Comparison of ENCODE assay signal across 1 cellular context in genomic region chrX:132483523-132483922, GRCh38.
TF ChIP-seq lines count a peak whose summit lies in the region.

No MANE protein-coding gene starts in this region.

TF ChIP-seq in HepG2, 621 proteins besides CTCF, POLR2A, EP300 and RAD21 (continued from another document and continues in another):
- TF ChIP-seq TEAD2 (CRISPR knock-in tag; IDR thresholded peaks at IDR 0.05), result no peak
- TF ChIP-seq ZNF597 (CRISPR knock-in tag; IDR thresholded peaks at IDR 0.05), result no peak
- no peak for TF ChIP-seq BHLHE40 (IDR thresholded peaks at IDR 0.05; ENCODE audit: low read length)
- TF ChIP-seq REST (IDR thresholded peaks at IDR 0.05; ENCODE audit: borderline replicate concordance in 1 of 2, low read depth in 1 of 2, low read length in 2 of 2), result no peak
- TF ChIP-seq SRSF4 (IDR thresholded peaks at IDR 0.05; ENCODE audit: low read depth, low read length, poor library complexity, severe bottlenecking), result no peak
- TF ChIP-seq BCL3 (CRISPR knock-in tag; IDR thresholded peaks at IDR 0.05), result no peak
- TF ChIP-seq ZNF776 (CRISPR knock-in tag; IDR thresholded peaks at IDR 0.05), result no peak
- TF ChIP-seq PCBP1 (IDR thresholded peaks at IDR 0.05; ENCODE audit: borderline replicate concordance, low read depth, low read length), result no peak
- no peak for TF ChIP-seq CHCHD3 (CRISPR knock-in tag; IDR thresholded peaks at IDR 0.05)
- TF ChIP-seq BRCA1 (CRISPR knock-in tag; IDR thresholded peaks at IDR 0.05), result no peak
- TF ChIP-seq ZNF350 (CRISPR knock-in tag; IDR thresholded peaks at IDR 0.05; ENCODE audit: borderline replicate concordance, low read depth), result no peak
- no peak for TF ChIP-seq MTF2 (CRISPR knock-in tag; IDR thresholded peaks at IDR 0.05; ENCODE audit: borderline replicate concordance)
- peak; percentile 30; the same call in 1 of the 2 replicates for TF ChIP-seq KDM6A (CRISPR knock-in tag; IDR thresholded peaks at IDR 0.05; ENCODE audit: low read depth)
- peak; percentile 39 for TF ChIP-seq RARA (CRISPR knock-in tag; IDR thresholded peaks at IDR 0.05)
- TF ChIP-seq SPEN (CRISPR knock-in tag; IDR thresholded peaks at IDR 0.05; ENCODE audit: low read depth), result no peak
- TF ChIP-seq FIP1L1 (IDR thresholded peaks at IDR 0.05; ENCODE audit: borderline replicate concordance, insufficient read depth, low read depth, low read length), result no peak
- TF ChIP-seq JUN (CRISPR knock-in tag; IDR thresholded peaks at IDR 0.05), result no peak
- TF ChIP-seq ETV6 (CRISPR knock-in tag; conservative IDR thresholded peaks at IDR 0.05), result no peak
- TF ChIP-seq DNMT3B (CRISPR knock-in tag; conservative IDR thresholded peaks at IDR 0.05), result no peak
- TF ChIP-seq ZKSCAN1 (IDR thresholded peaks at IDR 0.05; ENCODE audit: low read length), result no peak
- no peak for TF ChIP-seq AKAP8 (CRISPR knock-in tag; IDR thresholded peaks at IDR 0.05)
- no peak for TF ChIP-seq GLI4 (CRISPR knock-in tag; IDR thresholded peaks at IDR 0.05; ENCODE audit: borderline replicate concordance)
- TF ChIP-seq CEBPG (CRISPR knock-in tag; IDR thresholded peaks at IDR 0.05), result peak; percentile 25; the same call in 1 of the 2 replicates
- 0 out of 2 replicates have a peak, but pooled peaks have one; percentile 24 for TF ChIP-seq NCOA2 (CRISPR knock-in tag; IDR thresholded peaks at IDR 0.05)
- TF ChIP-seq TCF12 (IDR thresholded peaks at IDR 0.05), result no peak
- TF ChIP-seq TCF12 (CRISPR knock-in tag; IDR thresholded peaks at IDR 0.05), result no peak
- TF ChIP-seq ZNF224 (CRISPR knock-in tag; IDR thresholded peaks at IDR 0.05), result no peak
- TF ChIP-seq ZNF609 (CRISPR knock-in tag; IDR thresholded peaks at IDR 0.05; ENCODE audit: borderline replicate concordance), result no peak
- no peak for TF ChIP-seq SMAD9 (CRISPR knock-in tag; IDR thresholded peaks at IDR 0.05)
- TF ChIP-seq PAXIP1 (CRISPR knock-in tag; conservative IDR thresholded peaks at IDR 0.05), result peak; percentile 56; the same call in 1 of the 2 replicates
- no peak for TF ChIP-seq GTF3A (CRISPR knock-in tag; conservative IDR thresholded peaks at IDR 0.05)
- peak; percentile 42; the same call in 1 of the 2 replicates for TF ChIP-seq ARID5B (CRISPR knock-in tag; IDR thresholded peaks at IDR 0.05)
- TF ChIP-seq ZNF530 (CRISPR knock-in tag; IDR thresholded peaks at IDR 0.05; ENCODE audit: low read depth), result no peak
- no peak for TF ChIP-seq ZNF142 (CRISPR knock-in tag; IDR thresholded peaks at IDR 0.05)
